ENCODE assay signal across 9 cellular contexts in genomic region chr2:74653589-74653984, GRCh38. TPM values are rescaled to one million over a fixed set of nuclear protein-coding genes. Genes with fewer than 3 reads are reported as not detected.
DNase-seq lines count a peak whose midpoint lies in the region; ATAC-seq and TF ChIP-seq lines count a peak whose summit lies in the region.
"Had no signal": no experiment of that assay in that cellular context is flagged by ENCODE, and none has a peak within 500 bp of the region (broad histone marks: within the 10 kb centered on the region; RNA-seq: fewer than 3 reads in every experiment).

No MANE protein-coding gene starts in this region.

- no peaks in the 10 kb centered on the region for H3K9me3 ChIP-seq in tibial artery

- peaks cover 26% of the 10 kb centered on the region for H3K27me3 Mint-ChIP-seq in T-helper 1 cell treated with Interleukin-12 subunit alpha and Interleukin-12 subunit beta and Interleukin-4 antibody, amounts not matched to agents 30 μg/mL and 1 μg/mL, for 36 hours (ENCODE audit: low read depth)
- peaks cover 24% of the 10 kb centered on the region for H3K27me3 Mint-ChIP-seq in activated naive CD8-positive, alpha-beta T cell treated with anti-CD3 and anti-CD28 coated beads for 36 hours

- H3K27ac ChIP-seq in tibial artery: no peak overlapping the region

- ATAC-seq in HG03039 (IDR thresholded peaks at IDR 0.05; ENCODE audit: unreplicated experiment): peak; percentile 12

- H3K27ac Mint-ChIP-seq in T-helper 1 cell treated with Interleukin-12 subunit alpha and Interleukin-12 subunit beta and Interleukin-4 antibody, amounts not matched to agents 30 μg/mL and 1 μg/mL, for 36 hours: no peak overlapping the region
- no peak overlapping the region for H3K27ac Mint-ChIP-seq in activated naive CD8-positive, alpha-beta T cell treated with anti-CD3 and anti-CD28 coated beads for 36 hours

- TF ChIP-seq CTCF in kidney epithelial cell (IDR thresholded peaks at IDR 0.05; ENCODE audit: insufficient read depth, low read length, poor library complexity, severe bottlenecking) (no peak), tibial artery (IDR thresholded peaks at IDR 0.05) (no peak)

- H3K4me3 ChIP-seq in kidney epithelial cell (ENCODE audit: low read depth, low read length) (peak overlapping the region; percentile 68), tibial artery (peak overlapping the region; percentile 69 to 87)

- intact Hi-C loops in tibial artery (cut with DNase I; ENCODE audit: low total_unique reads): no loop called here

- H3K4me3 Mint-ChIP-seq in T-helper 1 cell treated with Interleukin-12 subunit alpha and Interleukin-12 subunit beta and Interleukin-4 antibody, amounts not matched to agents 30 μg/mL and 1 μg/mL, for 36 hours: peak overlapping the region; percentile 81
- H3K4me3 Mint-ChIP-seq in activated naive CD8-positive, alpha-beta T cell treated with anti-CD3 and anti-CD28 coated beads for 36 hours: peak overlapping the region; percentile 74

- peaks cover 6% of the 10 kb centered on the region for H3K36me3 Mint-ChIP-seq in T-helper 1 cell treated with Interleukin-12 subunit alpha and Interleukin-12 subunit beta and Interleukin-4 antibody, amounts not matched to agents 30 μg/mL and 1 μg/mL, for 36 hours (ENCODE audit: low read depth)
- H3K36me3 Mint-ChIP-seq in activated naive CD8-positive, alpha-beta T cell treated with anti-CD3 and anti-CD28 coated beads for 36 hours: no peaks in the 10 kb centered on the region

- H3K27me3 ChIP-seq in kidney epithelial cell (ENCODE audit: control insufficient read depth, insufficient read depth, low read length) (no peaks in the 10 kb centered on the region), tibial artery (peaks cover 0 to 7% of the 10 kb centered on the region in 2 donors)

- H3K4me1 Mint-ChIP-seq in T-helper 1 cell treated with Interleukin-12 subunit alpha and Interleukin-12 subunit beta and Interleukin-4 antibody, amounts not matched to agents 30 μg/mL and 1 μg/mL, for 36 hours (ENCODE audit: low read depth): peaks cover 11% of the 10 kb centered on the region
- peaks cover 10% of the 10 kb centered on the region for H3K4me1 Mint-ChIP-seq in activated naive CD8-positive, alpha-beta T cell treated with anti-CD3 and anti-CD28 coated beads for 36 hours

- peaks cover 3% of the 10 kb centered on the region for H3K9me3 Mint-ChIP-seq in T-helper 1 cell treated with Interleukin-12 subunit alpha and Interleukin-12 subunit beta and Interleukin-4 antibody, amounts not matched to agents 30 μg/mL and 1 μg/mL, for 36 hours
- H3K9me3 Mint-ChIP-seq in activated naive CD8-positive, alpha-beta T cell treated with anti-CD3 and anti-CD28 coated beads for 36 hours: no peaks in the 10 kb centered on the region

- H3K4me1 ChIP-seq in tibial artery: peaks cover 0 to 10% (median 8%) of the 10 kb centered on the region in 4 donors

- DNase-seq in T-helper 1 cell (no peak), kidney epithelial cell (ENCODE audit: low read depth) (no peak), tibial artery (no peak), NCI-H2196 (lab: John Stamatoyannopoulos, UW; ENCODE audit: unreplicated experiment) (no peak), EL (no peak)
- DNase-seq in activated naive CD8-positive, alpha-beta T cell treated with anti-CD3 and anti-CD28 coated beads for 36 hours: no peak

- H3K36me3 ChIP-seq in kidney epithelial cell (ENCODE audit: control insufficient read depth, insufficient read depth, low read length) (no peaks in the 10 kb centered on the region), tibial artery (peaks cover 0 to 13% (median 0%) of the 10 kb centered on the region in 3 donors)

RNA-seq across cellular contexts. Expression of gene SEMA4F, which starts 0.5 kb away (rescaled TPM):
- total RNA-seq in activated naive CD8-positive, alpha-beta T cell treated with anti-CD3 and anti-CD28 coated beads for 36 hours: 1 to 10 TPM; 3.9 to 4.2 TPM
- 11.2 and 16.4 TPM in 2 replicates for total RNA-seq in kidney epithelial cell

RNA-seq across cellular contexts. Expression of gene M1AP, which starts 5.5 kb away (rescaled TPM):
- under 1 TPM in 1 of 2 experiments, not detected in 1; 0.23 TPM for total RNA-seq in activated naive CD8-positive, alpha-beta T cell treated with anti-CD3 and anti-CD28 coated beads for 36 hours
- total RNA-seq in kidney epithelial cell: 1.3 and 1.6 TPM in 2 replicates
- total RNA-seq: dermis microvascular lymphatic vessel endothelial cell had no signal
